In genomic region chr19:48618916-48619691, GRCh38 we compare ENCODE assay signal across 8 cellular contexts. TPM values are rescaled to one million over a fixed set of nuclear protein-coding genes. Genes with fewer than 3 reads are reported as not detected.
A peak's percentile ranks its signal among the peaks of the same experiment; 100 is the strongest.
DNase-seq lines count a peak whose midpoint lies in the region; TF ChIP-seq lines count a peak whose summit lies in the region.

Gene RPL18 (minus strand): TSS chr19:48619178. CDS start chr19:48619143, 35 bp downstream.
Gene SPHK2 (plus strand): TSS chr19:48619506. CDS start chr19:48620515, 1,009 bp downstream.

- peak within 1 kb of the TSS; percentile 88 to 96 (median 96) for H3K27ac Mint-ChIP-seq in nephron
- peak within 1 kb of the TSS; percentile 100 for H3K27ac Mint-ChIP-seq in stimulated activated naive CD8-positive, alpha-beta T cell treated with anti-CD3 and anti-CD28 coated beads, Interleukin-15, Interleukin-2, amounts not matched to agents 100 ng/mL and 50 ng/mL, for 24 hours

- H3K4me3 Mint-ChIP-seq in nephron, result peak within 1 kb of the TSS; percentile 97 to 99 (median 99)
- peak within 1 kb of the TSS; percentile 97 for H3K4me3 Mint-ChIP-seq in stimulated activated naive CD8-positive, alpha-beta T cell treated with anti-CD3 and anti-CD28 coated beads, Interleukin-15, Interleukin-2, amounts not matched to agents 100 ng/mL and 50 ng/mL, for 24 hours

- H3K4me3 ChIP-seq in H7 (ENCODE audit: insufficient read depth, low read depth, low read length) (peak within 1 kb of the TSS; percentile 100), fibroblast of pulmonary artery (replicated peaks; ENCODE audit: low read depth, low read length) (peak within 1 kb of the TSS; percentile 100)

- H3K4me1 Mint-ChIP-seq in nephron, result peaks cover 52% of the 10 kb centered on the region
- H3K4me1 Mint-ChIP-seq in stimulated activated naive CD8-positive, alpha-beta T cell treated with anti-CD3 and anti-CD28 coated beads, Interleukin-15, Interleukin-2, amounts not matched to agents 100 ng/mL and 50 ng/mL, for 24 hours (ENCODE audit: low read depth), result peaks cover 65% of the 10 kb centered on the region

- no peaks in the 10 kb centered on the region for H3K9me3 Mint-ChIP-seq in nephron
- H3K9me3 Mint-ChIP-seq in stimulated activated naive CD8-positive, alpha-beta T cell treated with anti-CD3 and anti-CD28 coated beads, Interleukin-15, Interleukin-2, amounts not matched to agents 100 ng/mL and 50 ng/mL, for 24 hours, result no peaks in the 10 kb centered on the region

- H3K27me3 ChIP-seq in H7 (ENCODE audit: control insufficient read depth, insufficient read depth, low read length), result no peaks in the 10 kb centered on the region

- H3K36me3 ChIP-seq in H7 (replicated peaks; ENCODE audit: control insufficient read depth, insufficient read depth, low read length), result peaks cover 27% of the 10 kb centered on the region

- H3K27me3 Mint-ChIP-seq in nephron (ENCODE audit: low read depth), result no peaks in the 10 kb centered on the region
- no peaks in the 10 kb centered on the region for H3K27me3 Mint-ChIP-seq in stimulated activated naive CD8-positive, alpha-beta T cell treated with anti-CD3 and anti-CD28 coated beads, Interleukin-15, Interleukin-2, amounts not matched to agents 100 ng/mL and 50 ng/mL, for 24 hours

- H3K36me3 Mint-ChIP-seq in nephron (ENCODE audit: low read depth), result peaks cover 15% of the 10 kb centered on the region
- H3K36me3 Mint-ChIP-seq in stimulated activated naive CD8-positive, alpha-beta T cell treated with anti-CD3 and anti-CD28 coated beads, Interleukin-15, Interleukin-2, amounts not matched to agents 100 ng/mL and 50 ng/mL, for 24 hours (ENCODE audit: low read depth), result peaks cover 72% of the 10 kb centered on the region

- TF ChIP-seq CTCF in fibroblast of pulmonary artery (IDR thresholded peaks at IDR 0.05; ENCODE audit: low read length, missing control alignments) (no peak), nephron (IDR thresholded peaks at IDR 0.05; ENCODE audit: unreplicated experiment in 3 of 3) (no peak)

- DNase-seq in ELF-1 (ENCODE audit: low read depth, low spot score), result peak; percentile 99
- peak; percentile 99 for DNase-seq in H7
- DNase-seq in M059J (ENCODE audit: low read depth), result peak; percentile 99
- DNase-seq in SHP77 (lab: John Stamatoyannopoulos, UW), result peak; percentile 96 to 97
- DNase-seq in activated effector memory CD4-positive, alpha-beta T cell treated with Interleukin-2 at 50 U/mL for 16 hours, result peak; percentile 94
- peak; percentile 100 for DNase-seq in fibroblast of pulmonary artery (ENCODE audit: low read depth)

RNA-seq across cellular contexts. Expression of gene RPL18, which starts in this region (rescaled TPM):
- total RNA-seq in H7 (2014; rRNA removed; shearing (Covaris generic)), result 3,978 and 5,156 TPM in 2 replicates
- total RNA-seq in M059J (2014; rRNA removed; shearing (Covaris generic)), result 1,286 and 1,602 TPM in 2 replicates

RNA-seq across cellular contexts. Expression of gene SPHK2, which starts in this region (rescaled TPM):
- 10.9 and 26.4 TPM in 2 replicates for total RNA-seq in H7 (2014; rRNA removed; shearing (Covaris generic))
- total RNA-seq in M059J (2014; rRNA removed; shearing (Covaris generic)), result 2.9 and 5.4 TPM in 2 replicates

Comparison
In these comparisons a context has a peak if more than half of its experiments do, and no peak if none do; other contexts are left out.
1. Peak in every context shown above with its lines: DNase-seq and H3K4me3 ChIP-seq.